Comparison of ENCODE assay signal across 8 cellular contexts in the genomic region with DNA sequence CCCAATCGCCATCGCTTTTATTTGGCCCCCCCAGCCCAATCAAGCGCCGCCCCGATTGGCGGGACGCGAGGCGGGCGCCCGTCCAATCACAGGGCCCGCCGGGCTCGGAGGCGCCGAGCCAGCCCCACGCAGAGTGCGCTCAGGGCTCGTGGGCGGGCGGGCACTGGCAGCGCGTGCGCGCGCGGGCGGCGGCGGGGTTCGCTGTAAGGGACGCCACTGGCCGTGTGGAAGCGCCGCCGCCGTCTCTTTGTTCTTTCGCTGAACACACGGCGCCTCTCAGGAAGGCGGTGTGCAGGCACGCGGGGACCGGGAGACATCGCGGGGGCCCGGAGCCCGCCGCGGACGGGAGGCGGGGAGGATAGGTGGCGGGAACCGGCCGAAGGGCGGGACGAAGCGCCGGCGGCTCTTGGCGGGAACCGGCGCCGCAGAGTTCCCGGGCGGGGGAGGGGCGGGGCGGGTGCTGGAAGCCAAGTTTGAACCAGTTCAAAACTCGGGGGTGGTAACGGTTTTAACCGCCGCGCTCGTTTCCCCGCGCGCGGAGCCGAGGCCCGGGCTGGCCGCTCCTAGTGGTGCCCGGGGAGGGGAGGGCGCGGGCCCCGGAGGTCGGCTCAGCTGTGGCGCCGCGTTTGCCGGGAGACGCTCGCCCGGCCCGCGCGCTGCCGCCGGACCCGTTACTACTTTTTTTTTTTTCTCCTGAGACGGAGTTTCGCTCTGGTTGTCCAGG. TPM values are rescaled to one million over a fixed set of nuclear protein-coding genes. Genes with fewer than 3 reads are reported as not detected.
DNase-seq lines count a peak whose midpoint lies in the region; ATAC-seq and TF ChIP-seq lines count a peak whose summit lies in the region.

No MANE protein-coding gene starts in this region.

- peak overlapping the region; percentile 90 for H2AFZ ChIP-seq in GM23338
- H2AFZ ChIP-seq in Karpas-422 (ENCODE audit: low read length), result no peak overlapping the region

- peaks cover 10% of the 10 kb centered on the region for H3K27me3 Mint-ChIP-seq in GM23338 (ENCODE audit: insufficient read depth, low read depth, poor library complexity)
- peaks cover 5% of the 10 kb centered on the region for H3K27me3 Mint-ChIP-seq in nephron progenitor cell (ENCODE audit: low read depth, poor library complexity)

- H3K4me3 Mint-ChIP-seq in GM23338 (peak overlapping the region; percentile 86), nephron progenitor cell (peak overlapping the region; percentile 89)

- H4K20me1 ChIP-seq in GM23338 (replicated peaks; ENCODE audit: insufficient read depth) (peaks cover 23% of the 10 kb centered on the region; the same call in 1 of the 2 replicates), Karpas-422 (ENCODE audit: insufficient read depth, low read depth, low read length) (peaks cover 9% of the 10 kb centered on the region; the same call in 1 of the 2 replicates)

- TF ChIP-seq CTCF in GM23338 (conservative IDR thresholded peaks at IDR 0.05; ENCODE audit: low read depth in 2 of 2) (no peak), fibroblast of pulmonary artery (IDR thresholded peaks at IDR 0.05; ENCODE audit: low read length, missing control alignments) (no peak), nephron progenitor cell (IDR thresholded peaks at IDR 0.05) (no peak)

- peak overlapping the region; percentile 94 for H3K4me2 ChIP-seq in GM23338
- peak overlapping the region; percentile 73 for H3K4me2 ChIP-seq in Karpas-422 (ENCODE audit: low read depth, low read length, poor library complexity, severe bottlenecking)

- H3K27me3 ChIP-seq in GM23338 (ENCODE audit: insufficient read depth) (peaks cover 9% of the 10 kb centered on the region), Karpas-422 (ENCODE audit: low read length) (no peaks in the 10 kb centered on the region)

- no peaks in the 10 kb centered on the region for H3K9me3 ChIP-seq in Karpas-422 (ENCODE audit: low read length)

- no peaks in the 10 kb centered on the region; the same call in 1 of the 3 replicates for H3K4me1 Mint-ChIP-seq in GM23338
- H3K4me1 Mint-ChIP-seq in nephron progenitor cell, result peaks cover 25% of the 10 kb centered on the region

- H3K27ac ChIP-seq in GM23338 (ENCODE audit: low read depth) (peak overlapping the region; percentile 59; the same call in 1 of the 2 replicates), Karpas-422 (ENCODE audit: low read length) (peak overlapping the region; percentile 68)

- peaks cover 12% of the 10 kb centered on the region for H3K36me3 Mint-ChIP-seq in GM23338 (ENCODE audit: low read depth)
- peaks cover 32% of the 10 kb centered on the region for H3K36me3 Mint-ChIP-seq in nephron progenitor cell (ENCODE audit: low read depth)

- peaks cover 9% of the 10 kb centered on the region; the same call in 1 of the 2 replicates for H3F3A ChIP-seq in GM23338 (replicated peaks; ENCODE audit: low read depth)

- H3K9me3 Mint-ChIP-seq in GM23338, result peaks cover 5% of the 10 kb centered on the region; the same call in 2 of the 3 replicates
- peaks cover 8% of the 10 kb centered on the region for H3K9me3 Mint-ChIP-seq in nephron progenitor cell

- H3K27ac Mint-ChIP-seq in GM23338 (peak overlapping the region; percentile 92; the same call in 1 of the 2 replicates), nephron progenitor cell (peak overlapping the region; percentile 90)

- ATAC-seq in GM23338, result peak; percentile 90
- ATAC-seq in stimulated activated naive CD8-positive, alpha-beta T cell treated with anti-CD3 and anti-CD28 coated beads, Interleukin-15, Interleukin-2, amounts not matched to agents 100 U/mL and 50 U/mL, for 24 hours, result peak; percentile 96

- H3K79me2 ChIP-seq in GM23338 (replicated peaks; ENCODE audit: insufficient read depth), result peaks cover 37% of the 10 kb centered on the region
- H3K79me2 ChIP-seq in Karpas-422 (ENCODE audit: low read length), result peaks cover 44% of the 10 kb centered on the region

- H3K9ac ChIP-seq in Karpas-422 (ENCODE audit: low read length), result peak overlapping the region; percentile 95

- peaks cover 7% of the 10 kb centered on the region for H3K4me1 ChIP-seq in GM23338 (ENCODE audit: insufficient read depth)
- peaks cover 33% of the 10 kb centered on the region for H3K4me1 ChIP-seq in Karpas-422 (ENCODE audit: low read length)

- peak; percentile 90 for DNase-seq in EL
- DNase-seq in GM23338 (ENCODE audit: low spot score), result peak; percentile 89
- DNase-seq in Karpas-422, result peak; percentile 97
- DNase-seq in RPMI7951 (ENCODE audit: low read depth), result peak; percentile 91
- peak; percentile 92 for DNase-seq in activated T-helper 9 cell treated with anti-CD3 and anti-CD28 coated beads, Interleukin-2, amount 50 U/mL, for 16 hours (ENCODE audit: low read depth)
- DNase-seq in fibroblast of pulmonary artery (ENCODE audit: low read depth), result peak; percentile 91
- DNase-seq in nephron progenitor cell, result peak; percentile 90
- peak; percentile 95 for DNase-seq in stimulated activated naive CD8-positive, alpha-beta T cell treated with anti-CD3 and anti-CD28 coated beads, Interleukin-15, Interleukin-2, amounts not matched to agents 100 U/mL and 50 U/mL, for 24 hours

- H3K36me3 ChIP-seq in GM23338 (ENCODE audit: insufficient read depth), result no peaks in the 10 kb centered on the region
- H3K36me3 ChIP-seq in Karpas-422 (ENCODE audit: insufficient read depth, low read length), result no peaks in the 10 kb centered on the region

- H3K4me3 ChIP-seq in GM23338 (peak overlapping the region; percentile 78), Karpas-422 (ENCODE audit: low read length) (peak overlapping the region; percentile 87), fibroblast of pulmonary artery (replicated peaks; ENCODE audit: low read depth, low read length) (peak overlapping the region; percentile 79)

- H3K9me2 ChIP-seq in GM23338 (ENCODE audit: insufficient read depth) (no peaks in the 10 kb centered on the region), Karpas-422 (replicated peaks; ENCODE audit: insufficient read depth, low read length) (no peaks in the 10 kb centered on the region)

TF ChIP-seq in GM23338, 12 proteins besides CTCF, POLR2A, EP300 and RAD21:
- no peak for TF ChIP-seq ZNF331 (CRISPR knock-in tag; IDR thresholded peaks at IDR 0.05; ENCODE audit: low read depth)
- TF ChIP-seq POLR2AphosphoS5 (IDR thresholded peaks at IDR 0.05; ENCODE audit: low read depth), result peak; percentile 61
- peak; percentile 17; the same call in 1 of the 2 replicates for TF ChIP-seq CREB1 (CRISPR knock-in tag; IDR thresholded peaks at IDR 0.05; ENCODE audit: low read depth)
- no peak for TF ChIP-seq JUNB (IDR thresholded peaks at IDR 0.05; ENCODE audit: unreplicated experiment)
- no peak for TF ChIP-seq EZH2 (IDR thresholded peaks at IDR 0.05; ENCODE audit: low read depth, unreplicated experiment)
TF ChIP-seq in GM23338: peak in this region for 2.

RNA-seq across cellular contexts. Expression of a gene that starts 0.4 kb away (rescaled TPM):
- 25.6 and 33.9 TPM in 2 replicates for total RNA-seq in GM23338 (2014; rRNA removed; shearing (Covaris generic))
- polyA plus RNA-seq in GM23338 (2016; fragmentation: Nextera tagmentation; extraction: Ambion mirVana), result 32.5 and 38.6 TPM in 2 replicates
- total RNA-seq in Karpas-422 (2014; rRNA removed; shearing (Covaris generic); ENCODE audit: low replicate concordance), result 53.3 and 57.3 TPM in 2 replicates
- total RNA-seq in RPMI7951 (2014; rRNA removed; shearing (Covaris generic)), result 23.4 and 28.5 TPM in 2 replicates

Comparison
In these comparisons a context has a peak if more than half of its experiments do, and no peak if none do; other contexts are left out.
1. Peak in every context shown above with its lines: DNase-seq, ATAC-seq, H3K4me3 ChIP-seq and H3K27ac ChIP-seq.